8 cellular contexts compared by ENCODE assay signal in genomic region chr3:99532246-99532645, GRCh38.
DNase-seq lines count a peak whose midpoint lies in the region; ATAC-seq and TF ChIP-seq lines count a peak whose summit lies in the region.

No MANE protein-coding gene starts in this region.

- H3K4me1 Mint-ChIP-seq in neural progenitor cell = peaks cover 2% of the 10 kb centered on the region

- peak overlapping the region; percentile 51; the same call in 1 of the 2 replicates for H2AFZ ChIP-seq in PC-3 (ENCODE audit: low read length)
- no peak overlapping the region for H2AFZ ChIP-seq in neural progenitor cell (replicated peaks)

- no peak overlapping the region for H3K4me3 Mint-ChIP-seq in neural progenitor cell

- no peaks in the 10 kb centered on the region for H3K27me3 Mint-ChIP-seq in neural progenitor cell (ENCODE audit: insufficient read depth, low read depth)

- no peaks in the 10 kb centered on the region for H3K9me2 ChIP-seq in PC-3 (replicated peaks; ENCODE audit: low read length)

- H3K4me1 ChIP-seq in A673 (ENCODE audit: insufficient read depth, low read length, poor library complexity, severe bottlenecking) = peaks cover 8% of the 10 kb centered on the region
- H3K4me1 ChIP-seq in PC-3 (ENCODE audit: insufficient read depth, low read length) = peaks cover 11% of the 10 kb centered on the region
- H3K4me1 ChIP-seq in esophagus muscularis mucosa = peaks cover 0 to under 1% (median 0%) of the 10 kb centered on the region in 4 donors
- H3K4me1 ChIP-seq in neural progenitor cell = peaks cover 7% of the 10 kb centered on the region
- no peaks in the 10 kb centered on the region for H3K4me1 ChIP-seq in vagina

- ATAC-seq in HG02852 (IDR thresholded peaks at IDR 0.05; ENCODE audit: unreplicated experiment) = peak; percentile 54
- ATAC-seq in PC-3 = peak; percentile 91

- TF ChIP-seq CTCF in A673 (conservative IDR thresholded peaks at IDR 0.05; ENCODE audit: low read depth, low read length) (peak; percentile 82), GM10266 (IDR thresholded peaks at IDR 0.05; ENCODE audit: control insufficient read depth, insufficient read depth, low read depth, missing control alignments) (peak; percentile 63), PC-3 (conservative IDR thresholded peaks at IDR 0.05; ENCODE audit: low read depth, low read length) (peak; percentile 95), esophagus muscularis mucosa (IDR thresholded peaks at IDR 0.05) (peak in 2 of 3 experiments; percentile 23 to 54), neural progenitor cell (IDR thresholded peaks at IDR 0.05) (peak; percentile 74), vagina (IDR thresholded peaks at IDR 0.05) (no peak)

- no peaks in the 10 kb centered on the region for H3K9me3 Mint-ChIP-seq in neural progenitor cell

- H3K36me3 ChIP-seq in A673 (ENCODE audit: insufficient read depth, low read length, poor library complexity, severe bottlenecking) = no peaks in the 10 kb centered on the region
- no peaks in the 10 kb centered on the region for H3K36me3 ChIP-seq in PC-3 (ENCODE audit: low read depth, low read length)
- no peaks in the 10 kb centered on the region for H3K36me3 ChIP-seq in esophagus muscularis mucosa
- H3K36me3 ChIP-seq in neural progenitor cell = no peaks in the 10 kb centered on the region
- no peaks in the 10 kb centered on the region for H3K36me3 ChIP-seq in vagina

- CTCF ChIA-PET in A673 (lab: Charles Lee) (interaction anchor here (0.8 to 1.1 kb wide), 2 partner anchors 33 to 508 kb away, joined by 3 to 4 read pairs; no protein-coding TSS in a partner anchor), PC-3 (lab: Charles Lee) (interaction anchor here (0.6 to 1.2 kb wide), 4 partner anchors 12 to 509 kb away, joined by 3 to 8 read pairs (median 3); no protein-coding TSS in a partner anchor)

- no peaks in the 10 kb centered on the region for H4K20me1 ChIP-seq in PC-3 (ENCODE audit: low read length)
- no peaks in the 10 kb centered on the region for H4K20me1 ChIP-seq in neural progenitor cell (ENCODE audit: low read depth)

- H3K27ac Mint-ChIP-seq in neural progenitor cell = no peak overlapping the region

- intact Hi-C loops in A673 (cut with micrococcal nuclease; ENCODE audit: unreplicated experiment) = loop anchor here (2.0 kb wide), 2 partner anchors 357 to 509 kb away; no protein-coding TSS in a partner anchor
- intact Hi-C loops in PC-3 (cut with micrococcal nuclease) = loop anchor here (1.0 to 2.0 kb wide), 4 partner anchors 33 to 509 kb away; no protein-coding TSS in a partner anchor
- intact Hi-C loops in esophagus muscularis mucosa (cut with DNase I) = no loop called here
- intact Hi-C loops in vagina (cut with DNase I) = no loop called here

- peak; percentile 88 for DNase-seq in A673 (ENCODE audit: low spot score)
- peak; percentile 29 for DNase-seq in GM10266 (ENCODE audit: extremely low spot score)
- peak; percentile 93 for DNase-seq in PC-3
- no peak for DNase-seq in esophagus muscularis mucosa (ENCODE audit: extremely low spot score)
- peak; percentile 80 for DNase-seq in neural progenitor cell (ENCODE audit: low spot score)
- DNase-seq in NCI-H774 (lab: John Stamatoyannopoulos, UW) = no peak
- no peak for DNase-seq in vagina (ENCODE audit: extremely low spot score in 2 of 2)

- H3K36me3 Mint-ChIP-seq in neural progenitor cell = no peaks in the 10 kb centered on the region

- H3K27ac ChIP-seq in A673 (ENCODE audit: low read depth, low read length, poor library complexity, severe bottlenecking) (no peak overlapping the region), PC-3 (ENCODE audit: low read length) (no peak overlapping the region), esophagus muscularis mucosa (replicated peaks in 1 of 4) (no peak overlapping the region), neural progenitor cell (no peak overlapping the region), vagina (no peak overlapping the region)

- H3F3A ChIP-seq in PC-3 (ENCODE audit: low read length, unreplicated experiment) = no peaks in the 10 kb centered on the region
- no peaks in the 10 kb centered on the region for H3F3A ChIP-seq in neural progenitor cell (ENCODE audit: low read depth)

- no peaks in the 10 kb centered on the region for H3K27me3 ChIP-seq in A673 (replicated peaks; ENCODE audit: insufficient read depth, low read depth, low read length, poor library complexity)
- no peaks in the 10 kb centered on the region for H3K27me3 ChIP-seq in PC-3 (ENCODE audit: low read length)
- H3K27me3 ChIP-seq in esophagus muscularis mucosa = no peaks in the 10 kb centered on the region
- no peaks in the 10 kb centered on the region for H3K27me3 ChIP-seq in neural progenitor cell
- H3K27me3 ChIP-seq in vagina = no peaks in the 10 kb centered on the region

- no peaks in the 10 kb centered on the region for H3K79me2 ChIP-seq in PC-3 (ENCODE audit: low read length)
- no peaks in the 10 kb centered on the region for H3K79me2 ChIP-seq in neural progenitor cell (ENCODE audit: low read depth)

- BruUV-seq in A673 (replicated peaks; lab: Mats Ljungman, UMichigan) (no TSS peak), PC-3 (replicated peaks; lab: Mats Ljungman, UMichigan) (no TSS peak)

- H3K9me3 ChIP-seq in A673 (ENCODE audit: low read depth, low read length, poor library complexity, severe bottlenecking) = no peaks in the 10 kb centered on the region
- H3K9me3 ChIP-seq in PC-3 (ENCODE audit: low read length) = no peaks in the 10 kb centered on the region
- no peaks in the 10 kb centered on the region for H3K9me3 ChIP-seq in esophagus muscularis mucosa
- no peaks in the 10 kb centered on the region for H3K9me3 ChIP-seq in neural progenitor cell (ENCODE audit: low read depth)
- H3K9me3 ChIP-seq in vagina = no peaks in the 10 kb centered on the region

- no peak for TF ChIP-seq EP300 in esophagus muscularis mucosa (IDR thresholded peaks at IDR 0.05)

- no peak for TF ChIP-seq POLR2A in esophagus muscularis mucosa (IDR thresholded peaks at IDR 0.05; ENCODE audit: low read depth)
- TF ChIP-seq POLR2A in vagina (IDR thresholded peaks at IDR 0.05) = no peak

- 67% methylated on average over 2 of the region's 2 CpGs for WGBS in esophagus muscularis mucosa

- POLR2A ChIA-PET in A673 (lab: Charles Lee; ENCODE audit: low non-redundant PET) (no interaction called here), PC-3 (lab: Charles Lee; ENCODE audit: unreplicated experiment) (no interaction called here)

- H3K4me2 ChIP-seq in PC-3 (ENCODE audit: low read length) (no peak overlapping the region), neural progenitor cell (no peak overlapping the region)

- H3K9ac ChIP-seq in PC-3 (ENCODE audit: low read length) (no peak overlapping the region), neural progenitor cell (no peak overlapping the region)

- no peak overlapping the region for H3K4me3 ChIP-seq in A673 (ENCODE audit: low read depth, low read length, poor library complexity, severe bottlenecking)
- no peak overlapping the region for H3K4me3 ChIP-seq in PC-3 (ENCODE audit: low read length)
- no peak overlapping the region for H3K4me3 ChIP-seq in esophagus muscularis mucosa
- no peak overlapping the region for H3K4me3 ChIP-seq in neural progenitor cell
- no peak overlapping the region for H3K4me3 ChIP-seq in vagina

Comparison
In these comparisons a context has a peak if more than half of its experiments do, and no peak if none do; other contexts are left out.
1. DNase-seq: peak in A673 (single experiment), GM10266 (single experiment), PC-3 (single experiment) and neural progenitor cell (single experiment); none in esophagus muscularis mucosa (single experiment), NCI-H774 (single experiment) and vagina (0 of 2).
2. CTCF ChIP-seq: peak in A673 (single experiment), GM10266 (single experiment), PC-3 (single experiment), esophagus muscularis mucosa (2 of 3) and neural progenitor cell (single experiment); none in vagina (0 of 3).
3. intact Hi-C loops: an anchor here in A673 (2.0 kb wide) and PC-3 (1.0 to 2.0 kb wide); none called in esophagus muscularis mucosa and vagina.